Comparison of ENCODE assay signal across 11 cellular contexts in the genomic region with DNA sequence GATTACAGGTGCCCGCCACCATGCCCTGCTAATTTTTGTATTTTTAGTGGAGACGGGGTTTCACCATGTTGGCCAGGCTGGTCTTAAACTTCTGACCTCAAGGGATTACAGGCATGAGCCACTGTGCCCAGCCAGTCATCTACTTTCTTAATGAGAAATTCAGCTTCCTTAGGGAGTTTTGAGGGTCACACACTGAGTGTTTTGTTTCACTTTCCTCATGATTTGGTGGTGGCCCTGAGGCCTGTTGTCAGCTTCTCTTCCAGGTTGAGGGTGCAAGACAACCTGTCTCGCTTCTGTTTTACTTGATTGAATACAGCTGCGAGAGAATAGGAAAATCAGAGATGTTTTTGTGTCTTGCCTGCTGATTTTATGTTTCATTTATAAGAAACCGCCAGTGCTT.
DNase-seq lines count a peak whose midpoint lies in the region; ATAC-seq and TF ChIP-seq lines count a peak whose summit lies in the region.
"Had no signal": no experiment of that assay in that cellular context is flagged by ENCODE, and none has a peak within 500 bp of the region (broad histone marks: within the 10 kb centered on the region; RNA-seq: fewer than 3 reads in every experiment).

No MANE protein-coding gene starts in this region.

- ATAC-seq in GM19025 (IDR thresholded peaks at IDR 0.05; ENCODE audit: low read depth, unreplicated experiment) (peak; percentile 84), HG02623 (IDR thresholded peaks at IDR 0.05; ENCODE audit: unreplicated experiment) (peak; percentile 78), HG03442 (IDR thresholded peaks at IDR 0.05; ENCODE audit: unreplicated experiment) (peak; percentile 78)

- DNase-seq in GM06990 (ENCODE audit: extremely low read depth, insufficient read length) = peak; percentile 47
- no peak for DNase-seq in AG08395 (ENCODE audit: low spot score)
- no peak for DNase-seq in DMS 273 treated with DMSO at 0.1 percent for 48 hours (lab: John Stamatoyannopoulos, UW)
- DNase-seq in NCI-H128 (lab: John Stamatoyannopoulos, UW; ENCODE audit: unreplicated experiment) = no peak
- no peak for DNase-seq in NCI-H82 treated with DMSO at 0.1 percent for 48 hours (lab: John Stamatoyannopoulos, UW; ENCODE audit: unreplicated experiment)
- DNase-seq: GF-D8, MM.1S, NCI-H524 treated with DMSO at 0.1 percent for 48 hours had no signal

- TF ChIP-seq CTCF in GM06990 (IDR thresholded peaks at IDR 0.05; ENCODE audit: insufficient read depth, low read length, poor library complexity, severe bottlenecking) = no peak

- H3K4me3 ChIP-seq in GM06990 (replicated peaks; ENCODE audit: low read depth, low read length) = no peak overlapping the region

- H3K36me3 ChIP-seq in GM06990 (ENCODE audit: control insufficient read depth, insufficient read depth, low read length) = no peaks in the 10 kb centered on the region

- H3K27me3 ChIP-seq in GM06990 (replicated peaks; ENCODE audit: control insufficient read depth, insufficient read depth, low read length) = no peaks in the 10 kb centered on the region
